Comparison of ENCODE assay signal across 1 cellular context in genomic region chr13:112641456-112641855, GRCh38.
TF ChIP-seq lines count a peak whose summit lies in the region.

No MANE protein-coding gene starts in this region.

TF ChIP-seq in GM23338, 12 proteins besides CTCF, POLR2A, EP300 and RAD21:
- TF ChIP-seq ZNF462 (CRISPR knock-in tag; IDR thresholded peaks at IDR 0.05): no peak
- no peak for TF ChIP-seq JUNB (IDR thresholded peaks at IDR 0.05; ENCODE audit: unreplicated experiment)
- no peak for TF ChIP-seq STAT1 (IDR thresholded peaks at IDR 0.05; ENCODE audit: unreplicated experiment)
- no peak for TF ChIP-seq POLR2AphosphoS5 (IDR thresholded peaks at IDR 0.05; ENCODE audit: low read depth)
- no peak for TF ChIP-seq EZH2 (IDR thresholded peaks at IDR 0.05; ENCODE audit: low read depth, unreplicated experiment)
- no peak for TF ChIP-seq ZNF114 (CRISPR knock-in tag; IDR thresholded peaks at IDR 0.05)
- TF ChIP-seq EZH2phosphoT487 (IDR thresholded peaks at IDR 0.05; ENCODE audit: unreplicated experiment): no peak
- TF ChIP-seq CREB1 (CRISPR knock-in tag; IDR thresholded peaks at IDR 0.05; ENCODE audit: low read depth): no peak
- no peak for TF ChIP-seq NANOG (IDR thresholded peaks at IDR 0.05; ENCODE audit: borderline replicate concordance)
